20 cellular contexts compared by ENCODE assay signal in the genomic region with DNA sequence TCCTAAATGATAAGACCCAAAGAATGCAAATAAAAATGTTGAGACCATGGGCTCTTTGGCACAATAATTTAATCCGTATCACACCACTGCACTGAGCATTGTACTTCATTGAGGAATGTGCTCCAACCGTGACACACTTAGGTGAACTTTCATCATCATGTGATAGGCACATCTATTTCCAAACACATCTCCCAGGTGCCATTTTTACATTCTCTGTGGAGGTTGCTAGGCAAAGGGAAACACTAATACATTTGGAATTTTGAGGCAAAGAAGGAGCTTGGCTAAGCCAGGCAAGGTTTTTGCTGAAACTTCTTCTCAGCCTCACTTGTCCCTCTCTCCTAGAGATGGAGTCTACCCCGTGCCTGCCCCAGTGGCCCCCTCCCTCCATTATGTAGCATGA.
DNase-seq lines count a peak whose midpoint lies in the region; ATAC-seq and TF ChIP-seq lines count a peak whose summit lies in the region.
"Had no signal": no experiment of that assay in that cellular context is flagged by ENCODE, and none has a peak within 500 bp of the region (broad histone marks: within the 10 kb centered on the region; RNA-seq: fewer than 3 reads in every experiment).

No MANE protein-coding gene starts in this region.

- H3K4me3 ChIP-seq in fibroblast of the aortic adventitia (ENCODE audit: low read depth, low read length) (no peak overlapping the region), thyroid gland (replicated peaks in 1 of 3) (no peak overlapping the region)
- H3K4me3 ChIP-seq: prostate gland had no signal

- POLR2A ChIA-PET in T-cell (lab: Charles Lee), result interaction anchor here in 1 of 2 donors (0.6 kb wide), 1 partner anchor 9 kb away, joined by 3 read pairs; no protein-coding TSS in a partner anchor

- H3K9me3 ChIP-seq in thyroid gland, result no peaks in the 10 kb centered on the region
- H3K9me3 ChIP-seq: prostate gland had no signal

- DNase-seq in NCI-H524 (lab: John Stamatoyannopoulos, UW), result peak; percentile 6 to 10
- DNase-seq in NCI-H524 treated with DMSO at 0.1 percent for 48 hours (lab: John Stamatoyannopoulos, UW), result no peak
- DNase-seq in fibroblast of the aortic adventitia (ENCODE audit: low read depth), result peak; percentile 66
- DNase-seq in thyroid gland, result peak; percentile 19 to 30
- DNase-seq in T-cell, result no peak
- no peak for DNase-seq in islet precursor cell
- DNase-seq: activated CD8-positive, alpha-beta memory T cell treated with anti-CD3 and anti-CD28 coated beads, Interleukin-2, amount 50 U/mL, for 4 hours; CD8-positive, alpha-beta T cell; cerebellar nuclear complex; naive thymus-derived CD8-positive, alpha-beta T cell; NCI-H187 treated with DMSO at 0.1 percent for 48 hours; NCI-H82; RPMI8226; stimulated activated CD4-positive, alpha-beta T cell treated with anti-CD3 and anti-CD28 coated beads, Interleukin-15, amount 100 ng/mL, for 24 hours; T-helper 2 cell had no signal

- H3K9me3 Mint-ChIP-seq in T-cell, result no peaks in the 10 kb centered on the region
- H3K9me3 Mint-ChIP-seq: activated naive CD4-positive, alpha-beta T cell treated with anti-CD3 and anti-CD28 coated beads, Interleukin-2, amount 50 U/mL, for 24 hours; CD8-positive, alpha-beta T cell had no signal

- no peak overlapping the region for H3K4me3 Mint-ChIP-seq in T-cell
- H3K4me3 Mint-ChIP-seq: activated naive CD4-positive, alpha-beta T cell treated with anti-CD3 and anti-CD28 coated beads, Interleukin-2, amount 50 U/mL, for 24 hours; CD8-positive, alpha-beta T cell; naive thymus-derived CD8-positive, alpha-beta T cell had no signal

- peak; percentile 28; the same call in 2 of the 3 replicates for ATAC-seq in SK-N-SH treated with all-trans-retinoic acid at 6 μM for 48 hours
- no peak for ATAC-seq in T-cell (replicated peaks in 1 of 4)
- ATAC-seq in HG02840 (IDR thresholded peaks at IDR 0.05; ENCODE audit: low FRiP score, unreplicated experiment), result no peak
- ATAC-seq: CD8-positive, alpha-beta T cell; naive thymus-derived CD8-positive, alpha-beta T cell had no signal

- TF ChIP-seq POLR2A in thyroid gland (IDR thresholded peaks at IDR 0.05), result no peak

- peak overlapping the region in 1 of 3 donors; percentile 41 for H3K27ac ChIP-seq in thyroid gland
- H3K27ac ChIP-seq: 22Rv1, prostate gland had no signal

- CTCF ChIA-PET in T-cell (lab: Charles Lee), result no interaction called here

- H3K4me1 Mint-ChIP-seq in T-cell, result no peaks in the 10 kb centered on the region
- H3K4me1 Mint-ChIP-seq: activated naive CD4-positive, alpha-beta T cell treated with anti-CD3 and anti-CD28 coated beads, Interleukin-2, amount 50 U/mL, for 24 hours; naive thymus-derived CD8-positive, alpha-beta T cell had no signal

- peaks cover 5 to 16% of the 10 kb centered on the region in 2 donors for H3K4me1 ChIP-seq in thyroid gland
- H3K4me1 ChIP-seq: prostate gland had no signal

- H3K36me3 ChIP-seq in thyroid gland, result no peaks in the 10 kb centered on the region
- H3K36me3 ChIP-seq: prostate gland had no signal

- H3K27ac Mint-ChIP-seq in T-cell, result no peak overlapping the region
- H3K27ac Mint-ChIP-seq: activated naive CD4-positive, alpha-beta T cell treated with anti-CD3 and anti-CD28 coated beads, Interleukin-2, amount 50 U/mL, for 24 hours; CD8-positive, alpha-beta T cell; naive thymus-derived CD8-positive, alpha-beta T cell had no signal

- peaks cover 1 to 5% of the 10 kb centered on the region in 2 donors for H3K27me3 Mint-ChIP-seq in T-cell

- no peaks in the 10 kb centered on the region for H3K36me3 Mint-ChIP-seq in T-cell
- H3K36me3 Mint-ChIP-seq: activated naive CD4-positive, alpha-beta T cell treated with anti-CD3 and anti-CD28 coated beads, Interleukin-2, amount 50 U/mL, for 24 hours; CD8-positive, alpha-beta T cell; naive thymus-derived CD8-positive, alpha-beta T cell had no signal

- WGBS in thyroid gland, 2 donors, result 49 to 50% methylated on average over 3 of the region's 3 CpGs

- intact Hi-C loops in thyroid gland (cut with DNase I), result loop anchor here (10.0 kb wide), 2 partner anchors 326 to 1396 kb away; no protein-coding TSS in a partner anchor

- TF ChIP-seq CTCF in fibroblast of the aortic adventitia (IDR thresholded peaks at IDR 0.05; ENCODE audit: insufficient read depth, low read length) (no peak), thyroid gland (IDR thresholded peaks at IDR 0.05) (no peak)

- no peaks in the 10 kb centered on the region for H3K27me3 ChIP-seq in thyroid gland

TF ChIP-seq in SK-N-SH treated with all-trans-retinoic acid at 6 μM for 48 hours, 23 proteins besides CTCF, POLR2A, EP300 and RAD21 (continues in another document):
- TF ChIP-seq ISL1 (CRISPR knock-in tag; IDR thresholded peaks at IDR 0.05) (no peak), GLIS3 (CRISPR knock-in tag; IDR thresholded peaks at IDR 0.05) (no peak), RARB (CRISPR knock-in tag; IDR thresholded peaks at IDR 0.05) (no peak), PPARA (CRISPR knock-in tag; IDR thresholded peaks at IDR 0.05; ENCODE audit: borderline replicate concordance) (no peak), ARNTL (CRISPR knock-in tag; IDR thresholded peaks at IDR 0.05; ENCODE audit: borderline replicate concordance, low read depth) (no peak), BACH2 (CRISPR knock-in tag; IDR thresholded peaks at IDR 0.05; ENCODE audit: borderline replicate concordance) (no peak), ZNF565 (CRISPR knock-in tag; conservative IDR thresholded peaks at IDR 0.05; ENCODE audit: low read depth) (no peak), ZC3H10 (CRISPR knock-in tag; IDR thresholded peaks at IDR 0.05) (no peak), TOX (CRISPR knock-in tag; IDR thresholded peaks at IDR 0.05; ENCODE audit: borderline replicate concordance) (no peak), OSR1 (CRISPR knock-in tag; IDR thresholded peaks at IDR 0.05) (no peak)
- TF ChIP-seq, protein P1, sequence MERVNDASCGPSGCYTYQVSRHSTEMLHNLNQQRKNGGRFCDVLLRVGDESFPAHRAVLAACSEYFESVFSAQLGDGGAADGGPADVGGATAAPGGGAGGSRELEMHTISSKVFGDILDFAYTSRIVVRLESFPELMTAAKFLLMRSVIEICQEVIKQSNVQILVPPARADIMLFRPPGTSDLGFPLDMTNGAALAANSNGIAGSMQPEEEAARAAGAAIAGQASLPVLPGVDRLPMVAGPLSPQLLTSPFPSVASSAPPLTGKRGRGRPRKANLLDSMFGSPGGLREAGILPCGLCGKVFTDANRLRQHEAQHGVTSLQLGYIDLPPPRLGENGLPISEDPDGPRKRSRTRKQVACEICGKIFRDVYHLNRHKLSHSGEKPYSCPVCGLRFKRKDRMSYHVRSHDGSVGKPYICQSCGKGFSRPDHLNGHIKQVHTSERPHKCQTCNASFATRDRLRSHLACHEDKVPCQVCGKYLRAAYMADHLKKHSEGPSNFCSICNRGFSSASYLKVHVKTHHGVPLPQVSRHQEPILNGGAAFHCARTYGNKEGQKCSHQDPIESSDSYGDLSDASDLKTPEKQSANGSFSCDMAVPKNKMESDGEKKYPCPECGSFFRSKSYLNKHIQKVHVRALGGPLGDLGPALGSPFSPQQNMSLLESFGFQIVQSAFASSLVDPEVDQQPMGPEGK (CRISPR knock-in tag; IDR thresholded peaks at IDR 0.05; ENCODE audit: borderline replicate concordance), result no peak
- TF ChIP-seq, protein P2, sequence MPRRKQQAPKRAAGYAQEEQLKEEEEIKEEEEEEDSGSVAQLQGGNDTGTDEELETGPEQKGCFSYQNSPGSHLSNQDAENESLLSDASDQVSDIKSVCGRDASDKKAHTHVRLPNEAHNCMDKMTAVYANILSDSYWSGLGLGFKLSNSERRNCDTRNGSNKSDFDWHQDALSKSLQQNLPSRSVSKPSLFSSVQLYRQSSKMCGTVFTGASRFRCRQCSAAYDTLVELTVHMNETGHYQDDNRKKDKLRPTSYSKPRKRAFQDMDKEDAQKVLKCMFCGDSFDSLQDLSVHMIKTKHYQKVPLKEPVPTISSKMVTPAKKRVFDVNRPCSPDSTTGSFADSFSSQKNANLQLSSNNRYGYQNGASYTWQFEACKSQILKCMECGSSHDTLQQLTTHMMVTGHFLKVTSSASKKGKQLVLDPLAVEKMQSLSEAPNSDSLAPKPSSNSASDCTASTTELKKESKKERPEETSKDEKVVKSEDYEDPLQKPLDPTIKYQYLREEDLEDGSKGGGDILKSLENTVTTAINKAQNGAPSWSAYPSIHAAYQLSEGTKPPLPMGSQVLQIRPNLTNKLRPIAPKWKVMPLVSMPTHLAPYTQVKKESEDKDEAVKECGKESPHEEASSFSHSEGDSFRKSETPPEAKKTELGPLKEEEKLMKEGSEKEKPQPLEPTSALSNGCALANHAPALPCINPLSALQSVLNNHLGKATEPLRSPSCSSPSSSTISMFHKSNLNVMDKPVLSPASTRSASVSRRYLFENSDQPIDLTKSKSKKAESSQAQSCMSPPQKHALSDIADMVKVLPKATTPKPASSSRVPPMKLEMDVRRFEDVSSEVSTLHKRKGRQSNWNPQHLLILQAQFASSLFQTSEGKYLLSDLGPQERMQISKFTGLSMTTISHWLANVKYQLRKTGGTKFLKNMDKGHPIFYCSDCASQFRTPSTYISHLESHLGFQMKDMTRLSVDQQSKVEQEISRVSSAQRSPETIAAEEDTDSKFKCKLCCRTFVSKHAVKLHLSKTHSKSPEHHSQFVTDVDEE (CRISPR knock-in tag; IDR thresholded peaks at IDR 0.05), result no peak
- TF ChIP-seq, protein P3, sequence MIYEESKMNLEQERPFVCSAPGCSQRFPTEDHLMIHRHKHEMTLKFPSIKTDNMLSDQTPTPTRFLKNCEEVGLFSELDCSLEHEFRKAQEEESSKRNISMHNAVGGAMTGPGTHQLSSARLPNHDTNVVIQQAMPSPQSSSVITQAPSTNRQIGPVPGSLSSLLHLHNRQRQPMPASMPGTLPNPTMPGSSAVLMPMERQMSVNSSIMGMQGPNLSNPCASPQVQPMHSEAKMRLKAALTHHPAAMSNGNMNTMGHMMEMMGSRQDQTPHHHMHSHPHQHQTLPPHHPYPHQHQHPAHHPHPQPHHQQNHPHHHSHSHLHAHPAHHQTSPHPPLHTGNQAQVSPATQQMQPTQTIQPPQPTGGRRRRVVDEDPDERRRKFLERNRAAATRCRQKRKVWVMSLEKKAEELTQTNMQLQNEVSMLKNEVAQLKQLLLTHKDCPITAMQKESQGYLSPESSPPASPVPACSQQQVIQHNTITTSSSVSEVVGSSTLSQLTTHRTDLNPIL (CRISPR knock-in tag; IDR thresholded peaks at IDR 0.05; ENCODE audit: low read depth), result no peak

Comparison
In these comparisons a context has a peak if more than half of its experiments do, and no peak if none do; other contexts are left out.
1. DNase-seq: peak in NCI-H524 (2 of 2), fibroblast of the aortic adventitia (single experiment) and thyroid gland (2 of 2); none in NCI-H524 treated with DMSO at 0.1 percent for 48 hours (single experiment), T-cell (0 of 34) and islet precursor cell (single experiment).